18 cellular contexts compared by ENCODE assay signal in the genomic region with DNA sequence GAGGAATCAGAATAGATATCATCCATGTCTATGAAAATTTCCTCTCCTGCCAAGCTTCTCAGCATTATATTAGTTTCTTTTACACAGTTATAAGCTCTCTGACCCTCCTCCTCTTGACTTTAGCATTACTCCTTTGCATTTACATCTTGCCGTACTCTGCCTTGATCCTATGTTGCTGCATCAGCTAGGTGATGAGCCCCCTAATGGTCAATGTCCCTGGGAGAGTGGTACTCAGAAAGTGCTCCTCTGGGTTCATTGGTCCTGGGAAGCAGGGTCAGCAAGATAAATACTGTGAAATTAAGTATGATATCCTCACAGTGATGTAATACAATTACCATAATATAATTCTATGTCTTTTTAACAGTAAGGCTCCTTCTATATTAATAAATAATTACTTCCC.
A peak's percentile ranks its signal among the peaks of the same experiment; 100 is the strongest.
DNase-seq lines count a peak whose midpoint lies in the region; ATAC-seq and TF ChIP-seq lines count a peak whose summit lies in the region.
"Had no signal": no experiment of that assay in that cellular context is flagged by ENCODE, and none has a peak within 500 bp of the region (broad histone marks: within the 10 kb centered on the region; RNA-seq: fewer than 3 reads in every experiment).

No MANE protein-coding gene starts in this region.

- H3K4me1 ChIP-seq in OCI-LY7 (ENCODE audit: insufficient read depth, low read length, poor library complexity, severe bottlenecking) (no peaks in the 10 kb centered on the region), endodermal cell (ENCODE audit: control insufficient read depth, insufficient read depth, low read length) (no peaks in the 10 kb centered on the region)

- H3K79me2 ChIP-seq in OCI-LY7 (ENCODE audit: insufficient read depth, low read depth, low read length) = no peaks in the 10 kb centered on the region

- no peaks in the 10 kb centered on the region for H3K9me2 ChIP-seq in OCI-LY7 (ENCODE audit: insufficient read depth, low read length)

- peak overlapping the region; percentile 16 for H3K27ac Mint-ChIP-seq in stimulated activated naive CD8-positive, alpha-beta T cell treated with anti-CD3 and anti-CD28 coated beads, Interleukin-15, Interleukin-2, amounts not matched to agents 100 ng/mL and 50 ng/mL, for 24 hours
- H3K27ac Mint-ChIP-seq in endodermal cell = no peak overlapping the region
- H3K27ac Mint-ChIP-seq: B cell; CD4-positive, CD25-positive, alpha-beta regulatory T cell had no signal

- H3K27me3 ChIP-seq in endodermal cell (ENCODE audit: control insufficient read depth, insufficient read depth, low read length, poor library complexity, severe bottlenecking) = no peaks in the 10 kb centered on the region

- H3K36me3 ChIP-seq in OCI-LY7 (ENCODE audit: insufficient read depth, low read length) (no peaks in the 10 kb centered on the region), endodermal cell (ENCODE audit: control insufficient read depth, insufficient read depth, low read length) (peaks cover 19% of the 10 kb centered on the region)

- no peak overlapping the region for H3K9ac ChIP-seq in endodermal cell (ENCODE audit: extremely low read depth, low read length, poor library complexity, severe bottlenecking)

- TF ChIP-seq CTCF in OCI-LY7 (conservative IDR thresholded peaks at IDR 0.05; ENCODE audit: low read length) (peak; percentile 17; the same call in 1 of the 2 replicates), endodermal cell (conservative IDR thresholded peaks at IDR 0.05) (peak; percentile 67)

- no peak for ATAC-seq in stimulated activated naive CD8-positive, alpha-beta T cell treated with anti-CD3 and anti-CD28 coated beads, Interleukin-15, Interleukin-2, amounts not matched to agents 100 U/mL and 50 U/mL, for 24 hours
- ATAC-seq in activated CD4-positive, CD25-positive, alpha-beta regulatory T cell treated with anti-CD3 and anti-CD28 coated beads, Interleukin-2, amount 50 U/mL, for 24 hours = no peak
- ATAC-seq in HG02970 (IDR thresholded peaks at IDR 0.05; ENCODE audit: low FRiP score, unreplicated experiment) = no peak
- ATAC-seq: Right ventricle myocardium inferior had no signal

- POLR2A ChIA-PET in OCI-LY7 (lab: Charles Lee) = interaction anchor here (0.7 to 1.1 kb wide), 2 partner anchors 13 to 284 kb away, joined by 4 read pairs; no protein-coding TSS in a partner anchor

- H3K27me3 Mint-ChIP-seq in stimulated activated naive CD8-positive, alpha-beta T cell treated with anti-CD3 and anti-CD28 coated beads, Interleukin-15, Interleukin-2, amounts not matched to agents 100 ng/mL and 50 ng/mL, for 24 hours = no peaks in the 10 kb centered on the region
- H3K27me3 Mint-ChIP-seq in endodermal cell (ENCODE audit: insufficient read depth) = no peaks in the 10 kb centered on the region
- H3K27me3 Mint-ChIP-seq: B cell; CD4-positive, CD25-positive, alpha-beta regulatory T cell had no signal

- intact Hi-C loops in OCI-LY7 (cut with micrococcal nuclease; ENCODE audit: unreplicated experiment) = no loop called here

- no peaks in the 10 kb centered on the region for H3K4me1 Mint-ChIP-seq in stimulated activated naive CD8-positive, alpha-beta T cell treated with anti-CD3 and anti-CD28 coated beads, Interleukin-15, Interleukin-2, amounts not matched to agents 100 ng/mL and 50 ng/mL, for 24 hours (ENCODE audit: low read depth)
- H3K4me1 Mint-ChIP-seq in endodermal cell = peaks cover 6% of the 10 kb centered on the region
- H3K4me1 Mint-ChIP-seq: B cell had no signal

- H3K9me3 ChIP-seq in OCI-LY7 (ENCODE audit: low read length) (no peaks in the 10 kb centered on the region), endodermal cell (ENCODE audit: control insufficient read depth, low read length) (no peaks in the 10 kb centered on the region)

- H3K4me3 Mint-ChIP-seq in stimulated activated naive CD8-positive, alpha-beta T cell treated with anti-CD3 and anti-CD28 coated beads, Interleukin-15, Interleukin-2, amounts not matched to agents 100 ng/mL and 50 ng/mL, for 24 hours = no peak overlapping the region
- H3K4me3 Mint-ChIP-seq in endodermal cell = no peak overlapping the region
- H3K4me3 Mint-ChIP-seq: B cell; CD4-positive, CD25-positive, alpha-beta regulatory T cell had no signal

- 78 to 86% methylated on average over 1 of the region's 1 CpG for WGBS in endodermal cell (ENCODE audit: insufficient coverage in 1 of 2, insufficient read length in 1 of 2), 2 experiments

- H3K27ac ChIP-seq in OCI-LY7 (ENCODE audit: low read depth, low read length, poor library complexity, severe bottlenecking) (no peak overlapping the region), endodermal cell (ENCODE audit: low read depth, low read length) (no peak overlapping the region)

- H2AFZ ChIP-seq in OCI-LY7 (ENCODE audit: low read length) = no peak overlapping the region

- H3K4me2 ChIP-seq in OCI-LY7 (ENCODE audit: low read length) = no peak overlapping the region

- H3K4me3 ChIP-seq in OCI-LY7 (ENCODE audit: low read depth, low read length, poor library complexity, severe bottlenecking) (no peak overlapping the region), endodermal cell (ENCODE audit: low read length) (no peak overlapping the region)

- no peaks in the 10 kb centered on the region for H4K20me1 ChIP-seq in OCI-LY7 (ENCODE audit: insufficient read depth, low read length)

- BruUV-seq in OCI-LY7 (replicated peaks; lab: Mats Ljungman, UMichigan) = no TSS peak

- peaks cover 4% of the 10 kb centered on the region for H3K36me3 Mint-ChIP-seq in stimulated activated naive CD8-positive, alpha-beta T cell treated with anti-CD3 and anti-CD28 coated beads, Interleukin-15, Interleukin-2, amounts not matched to agents 100 ng/mL and 50 ng/mL, for 24 hours (ENCODE audit: low read depth)
- H3K36me3 Mint-ChIP-seq in endodermal cell (ENCODE audit: low read depth) = peaks cover 9% of the 10 kb centered on the region

- H3K9me3 Mint-ChIP-seq in stimulated activated naive CD8-positive, alpha-beta T cell treated with anti-CD3 and anti-CD28 coated beads, Interleukin-15, Interleukin-2, amounts not matched to agents 100 ng/mL and 50 ng/mL, for 24 hours = no peaks in the 10 kb centered on the region
- peaks cover 2% of the 10 kb centered on the region for H3K9me3 Mint-ChIP-seq in endodermal cell

- CTCF ChIA-PET in OCI-LY7 (lab: Charles Lee; ENCODE audit: unreplicated experiment) = no interaction called here

- DNase-seq in stimulated activated naive CD8-positive, alpha-beta T cell treated with anti-CD3 and anti-CD28 coated beads, Interleukin-15, Interleukin-2, amounts not matched to agents 100 U/mL and 50 U/mL, for 24 hours = no peak
- DNase-seq in OCI-LY7 (ENCODE audit: low spot score) = no peak
- no peak for DNase-seq in endodermal cell
- no peak for DNase-seq in RKO (ENCODE audit: low spot score)
- DNase-seq: Calu3; CD4-positive, CD25-positive, alpha-beta regulatory T cell; DMS53; EL; GOT3; NCI-H1417; NCI-H187; NCI-H226; NCI-H524 had no signal
